Comparison of ENCODE assay signal across 10 cellular contexts in the genomic region with DNA sequence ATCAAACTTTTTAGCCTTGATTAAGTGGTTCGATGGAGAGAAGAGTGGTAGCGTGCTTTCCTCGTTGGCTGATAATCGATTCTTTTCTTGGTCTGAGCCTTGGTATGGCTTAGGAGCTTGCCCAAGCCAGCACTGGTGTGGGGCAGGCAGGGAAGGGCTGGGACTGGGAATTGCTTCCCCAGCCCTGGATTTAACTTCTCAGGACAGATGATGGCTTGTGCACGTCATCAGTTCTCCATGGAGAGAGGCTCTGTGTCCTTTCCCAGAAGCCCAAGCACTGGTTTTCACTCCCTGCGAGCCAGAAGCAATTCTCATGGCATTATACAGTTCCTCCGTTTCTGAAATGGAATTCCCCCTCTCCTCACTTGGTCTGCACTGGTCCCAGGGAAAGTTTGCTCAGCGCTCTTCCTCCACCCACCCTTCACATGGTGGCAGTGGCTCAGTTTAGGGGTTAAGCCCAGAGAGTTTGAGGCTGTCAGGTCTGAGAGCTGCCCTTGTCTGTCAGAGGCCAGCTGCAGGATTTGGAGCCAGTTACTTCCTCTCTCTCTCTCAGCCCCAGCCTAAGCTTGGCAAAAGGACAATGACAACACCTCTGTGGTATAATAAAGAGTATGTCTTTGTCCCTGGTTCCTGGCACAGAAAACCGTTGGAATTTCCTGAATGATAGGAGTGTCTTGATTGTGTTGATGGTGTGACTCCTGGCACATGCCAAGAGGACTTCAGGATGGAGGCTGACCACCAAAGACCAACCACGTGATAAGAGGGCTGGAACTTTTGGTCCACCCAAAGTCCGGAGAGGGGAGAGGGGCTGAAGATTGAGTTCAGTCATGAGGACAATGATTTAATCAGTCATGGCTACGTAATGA.
DNase-seq lines count a peak whose midpoint lies in the region; ATAC-seq and TF ChIP-seq lines count a peak whose summit lies in the region.
"Had no signal": no experiment of that assay in that cellular context is flagged by ENCODE, and none has a peak within 500 bp of the region (broad histone marks: within the 10 kb centered on the region; RNA-seq: fewer than 3 reads in every experiment).

No MANE protein-coding gene starts in this region.

- H3K36me3 ChIP-seq in parathyroid adenoma (ENCODE audit: control insufficient read depth, insufficient read depth, low read length), result no peaks in the 10 kb centered on the region

- no peaks in the 10 kb centered on the region for H3K79me2 ChIP-seq in parathyroid adenoma

- H3K4me1 ChIP-seq in parathyroid adenoma, result peaks cover 6% of the 10 kb centered on the region

- no peak overlapping the region for H2AFZ ChIP-seq in parathyroid adenoma

- H3K9me3 ChIP-seq in parathyroid adenoma (ENCODE audit: control insufficient read depth, low read length), result no peaks in the 10 kb centered on the region

- H3K9ac ChIP-seq in parathyroid adenoma, result no peak overlapping the region

- H3K4me3 ChIP-seq in fibroblast of pulmonary artery (replicated peaks; ENCODE audit: low read depth, low read length) (no peak overlapping the region), parathyroid adenoma (ENCODE audit: low read depth, low read length) (no peak overlapping the region)

- no peak for ATAC-seq in HG03521 (IDR thresholded peaks at IDR 0.05; ENCODE audit: unreplicated experiment)
- ATAC-seq: T-cell had no signal

- no peaks in the 10 kb centered on the region for H3K27me3 ChIP-seq in parathyroid adenoma (ENCODE audit: control insufficient read depth, insufficient read depth, low read length)

- H3K4me2 ChIP-seq in parathyroid adenoma (ENCODE audit: low read length), result no peak overlapping the region

- TF ChIP-seq CTCF in fibroblast of pulmonary artery (IDR thresholded peaks at IDR 0.05; ENCODE audit: low read length, missing control alignments) (no peak), parathyroid adenoma (IDR thresholded peaks at IDR 0.05) (no peak)

- peak overlapping the region; percentile 68 for H3K27ac ChIP-seq in parathyroid adenoma

- peak; percentile 79 for DNase-seq in DMS153 (lab: John Stamatoyannopoulos, UW)
- DNase-seq in NCI-H345 (lab: John Stamatoyannopoulos, UW), result peak; percentile 37
- peak; percentile 26 for DNase-seq in fibroblast of pulmonary artery (ENCODE audit: low read depth)
- DNase-seq in NCI-H446 (lab: John Stamatoyannopoulos, UW), result no peak
- no peak for DNase-seq in NCI-H1417 treated with DMSO at 0.1 percent for 48 hours (lab: John Stamatoyannopoulos, UW)
- no peak for DNase-seq in central memory CD4-positive, alpha-beta T cell
- DNase-seq: glutamatergic neuron, T-cell had no signal

Comparison
In these comparisons a context has a peak if more than half of its experiments do, and no peak if none do; other contexts are left out.
1. DNase-seq: peak in DMS153 (single experiment), NCI-H345 (single experiment) and fibroblast of pulmonary artery (single experiment); none in NCI-H446 (0 of 2), NCI-H1417 treated with DMSO at 0.1 percent for 48 hours (single experiment) and central memory CD4-positive, alpha-beta T cell (single experiment).